Comparison of ENCODE assay signal across 18 cellular contexts in the genomic region with DNA sequence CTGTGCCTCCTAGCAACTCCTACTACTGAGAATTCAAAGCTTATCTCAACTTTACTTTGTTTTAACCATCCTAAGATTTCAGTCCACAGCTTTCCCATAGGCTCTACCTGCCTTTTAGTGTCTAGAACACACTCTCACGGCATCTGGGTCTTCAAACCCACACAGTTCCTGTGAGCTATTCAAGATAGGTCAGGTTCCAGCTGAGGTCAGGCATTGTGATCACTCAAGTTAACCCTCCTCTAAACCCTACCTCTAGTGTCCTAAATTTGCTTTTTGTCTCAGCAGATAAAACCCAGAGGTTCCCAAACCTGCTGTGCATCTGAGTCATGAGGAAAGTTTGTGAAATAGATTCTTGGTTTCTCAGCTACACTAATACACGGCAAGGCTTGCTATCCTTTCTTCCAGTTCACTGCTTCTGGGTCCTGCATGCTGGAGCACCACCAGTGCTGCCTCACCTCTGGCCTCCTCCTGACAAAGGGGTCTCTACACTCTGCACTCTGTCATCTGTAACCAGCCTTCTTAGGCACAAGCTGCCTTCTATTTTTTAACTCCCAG.
DNase-seq lines count a peak whose midpoint lies in the region; ATAC-seq and TF ChIP-seq lines count a peak whose summit lies in the region.
"Had no signal": no experiment of that assay in that cellular context is flagged by ENCODE, and none has a peak within 500 bp of the region (broad histone marks: within the 10 kb centered on the region; RNA-seq: fewer than 3 reads in every experiment).

No MANE protein-coding gene starts in this region.

- no peaks in the 10 kb centered on the region for H3K4me1 Mint-ChIP-seq in activated T-helper 17 cell treated with anti-CD3 and anti-CD28 coated beads, Interleukin-2, amount 50 U/mL, for 72 hours
- H3K4me1 Mint-ChIP-seq: CD14-positive monocyte, T-helper 17 cell had no signal

- DNase-seq in M059J (ENCODE audit: low read depth) (peak; percentile 59), choroid plexus epithelial cell (ENCODE audit: low read depth) (peak; percentile 34), NCI-H1092 treated with DMSO at 0.1 percent for 48 hours (lab: John Stamatoyannopoulos, UW) (no peak), NCI-H2196 treated with DMSO at 0.1 percent for 48 hours (lab: John Stamatoyannopoulos, UW; ENCODE audit: unreplicated experiment) (no peak), SIG-M5 treated with dmso at 0.1 percent for 504 hours (lab: John Stamatoyannopoulos, UW; ENCODE audit: unreplicated experiment) (no peak)
- DNase-seq: AML-193, COR-L47, Karpas-422, NCI-H1105 treated with DMSO at 0.1 percent for 48 hours, NCI-H187, NCI-H748 treated with DMSO at 0.1 percent for 48 hours, OCI-M1, SHP77 treated with DMSO at 0.1 percent for 48 hours, T-helper 17 cell had no signal

- H3K27ac Mint-ChIP-seq in activated T-helper 17 cell treated with anti-CD3 and anti-CD28 coated beads, Interleukin-2, amount 50 U/mL, for 72 hours, result no peak overlapping the region
- H3K27ac Mint-ChIP-seq: CD14-positive monocyte, T-helper 17 cell had no signal

- no peak overlapping the region for H3K4me3 ChIP-seq in choroid plexus epithelial cell (ENCODE audit: low read depth, low read length)

- H3K4me3 Mint-ChIP-seq in activated T-helper 17 cell treated with anti-CD3 and anti-CD28 coated beads, Interleukin-2, amount 50 U/mL, for 72 hours, result no peak overlapping the region
- H3K4me3 Mint-ChIP-seq: CD14-positive monocyte, T-helper 17 cell had no signal

- H3K36me3 Mint-ChIP-seq in activated T-helper 17 cell treated with anti-CD3 and anti-CD28 coated beads, Interleukin-2, amount 50 U/mL, for 72 hours (ENCODE audit: low read depth), result no peaks in the 10 kb centered on the region
- H3K36me3 Mint-ChIP-seq: CD14-positive monocyte had no signal

- H3K9me3 Mint-ChIP-seq in activated T-helper 17 cell treated with anti-CD3 and anti-CD28 coated beads, Interleukin-2, amount 50 U/mL, for 72 hours, result peaks cover 2% of the 10 kb centered on the region

- TF ChIP-seq CTCF in choroid plexus epithelial cell (conservative IDR thresholded peaks at IDR 0.05; ENCODE audit: low read depth, low read length), result no peak

- H3K27me3 Mint-ChIP-seq in activated T-helper 17 cell treated with anti-CD3 and anti-CD28 coated beads, Interleukin-2, amount 50 U/mL, for 72 hours, result no peaks in the 10 kb centered on the region
- H3K27me3 Mint-ChIP-seq: T-helper 17 cell had no signal

- ATAC-seq in GM18511 (IDR thresholded peaks at IDR 0.05; ENCODE audit: unreplicated experiment) (peak; percentile 51), HG02870 (IDR thresholded peaks at IDR 0.05; ENCODE audit: unreplicated experiment) (peak; percentile 65)
- ATAC-seq in activated T-helper 17 cell treated with anti-CD3 and anti-CD28 coated beads, Interleukin-2, amount 50 U/mL, for 72 hours (replicated peaks), result no peak
- ATAC-seq: T-helper 17 cell had no signal

Comparison
In these comparisons a context has a peak if more than half of its experiments do, and no peak if none do; other contexts are left out.
1. DNase-seq: peak in M059J (single experiment) and choroid plexus epithelial cell (single experiment); none in NCI-H1092 treated with DMSO at 0.1 percent for 48 hours (single experiment), NCI-H2196 treated with DMSO at 0.1 percent for 48 hours (single experiment) and SIG-M5 treated with dmso at 0.1 percent for 504 hours (single experiment).